8 cellular contexts compared by ENCODE assay signal in the genomic region with DNA sequence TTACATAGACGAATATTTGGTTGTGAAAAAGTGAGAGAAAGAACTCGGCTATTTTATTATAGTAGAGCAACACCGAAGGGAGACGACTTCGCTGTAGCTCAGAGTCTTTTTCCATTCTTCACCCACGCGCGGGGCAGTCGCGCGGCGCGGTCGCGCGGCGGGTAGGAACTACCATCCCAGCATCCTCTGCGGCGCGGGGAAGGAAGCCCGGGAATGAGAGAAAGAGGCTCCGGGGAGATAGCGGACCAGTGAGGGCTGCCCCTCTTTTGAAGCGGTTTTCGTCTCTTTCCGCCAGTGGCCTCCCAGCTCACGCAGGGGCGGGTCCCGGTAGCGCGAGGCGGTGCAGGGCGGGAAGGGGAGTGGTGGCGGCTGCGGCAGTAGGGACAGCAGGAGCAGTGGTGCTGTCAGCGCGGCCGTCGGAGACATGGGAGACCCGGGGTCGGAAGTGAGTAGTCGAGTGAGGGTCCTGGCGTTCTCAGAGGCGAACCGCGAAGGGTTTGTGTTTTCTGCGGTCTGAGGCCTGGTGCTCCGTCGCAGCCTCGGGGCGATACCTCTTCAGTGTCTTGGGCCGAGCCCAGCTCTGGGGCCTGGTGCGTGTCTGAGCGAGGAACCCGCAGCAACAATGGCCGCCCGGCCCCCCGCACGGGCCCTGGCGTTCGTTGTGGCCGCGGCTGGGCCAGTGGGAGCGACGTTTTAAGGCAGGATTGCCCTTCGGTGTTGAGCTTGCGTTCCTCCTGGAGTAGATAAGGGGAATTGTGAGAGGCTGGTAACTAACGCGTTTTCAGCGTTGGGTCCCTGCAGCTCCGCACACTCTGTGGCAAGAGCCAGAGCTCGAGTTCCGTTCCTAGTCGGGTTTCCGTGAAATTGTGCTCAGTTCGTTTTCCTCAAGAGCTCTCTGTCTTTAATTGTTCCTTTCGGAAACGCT. TPM values are rescaled to one million over a fixed set of nuclear protein-coding genes. Genes with fewer than 3 reads are reported as not detected.
A peak's percentile ranks its signal among the peaks of the same experiment; 100 is the strongest.
DNase-seq lines count a peak whose midpoint lies in the region; ATAC-seq, FAIRE-seq and TF ChIP-seq lines count a peak whose summit lies in the region.
"Not testable (repeated sequence)": the region's sequence is repeated elsewhere in the genome, so short reads cannot be mapped to it uniquely, and the experiment has no call there.

A gene with protein sequence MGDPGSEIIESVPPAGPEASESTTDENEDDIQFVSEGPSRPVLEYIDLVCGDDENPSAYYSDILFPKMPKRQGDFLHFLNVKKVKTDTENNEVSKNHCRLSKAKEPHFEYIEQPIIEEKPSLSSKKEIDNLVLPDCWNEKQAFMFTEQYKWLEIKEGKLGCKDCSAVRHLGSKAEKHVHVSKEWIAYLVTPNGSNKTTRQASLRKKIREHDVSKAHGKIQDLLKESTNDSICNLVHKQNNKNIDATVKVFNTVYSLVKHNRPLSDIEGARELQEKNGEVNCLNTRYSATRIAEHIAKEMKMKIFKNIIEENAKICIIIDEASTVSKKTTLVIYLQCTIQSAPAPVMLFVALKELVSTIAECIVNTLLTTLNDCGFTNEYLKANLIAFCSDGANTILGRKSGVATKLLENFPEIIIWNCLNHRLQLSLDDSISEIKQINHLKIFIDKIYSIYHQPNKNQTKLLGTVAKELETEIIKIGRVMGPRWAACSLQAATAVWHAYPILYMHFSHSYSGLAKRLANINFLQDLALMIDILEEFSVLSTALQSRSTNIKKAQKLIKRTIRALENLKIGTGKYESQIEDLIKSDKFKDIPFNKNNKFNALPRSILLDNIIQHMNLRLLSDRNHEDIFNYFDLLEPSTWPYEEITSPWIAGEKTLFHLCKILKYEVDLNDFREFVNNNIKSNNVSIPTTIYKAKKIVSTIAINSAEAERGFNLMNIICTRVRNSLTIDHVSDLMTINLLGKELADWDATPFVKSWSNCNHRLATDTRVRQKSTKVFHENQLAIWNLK (plus strand): TSS at position 362 of the 925 bp plus-strand sequence. CDS start 63 bp downstream, at position 425.

- FAIRE-seq in urothelium cell line (lab: Jason Lieb, UNC) = peak; percentile 90

- intact Hi-C loops in T-helper 1 cell treated with Interleukin-12 subunit alpha and Interleukin-12 subunit beta and Interleukin-4 antibody, amounts not matched to agents 30 ng/mL and 1 ng/mL, for 36 hours (cut with micrococcal nuclease) = loop anchor here (1.0 kb wide), 6 partner anchors 25 to 270 kb away; partner anchors contain the start of genes BEND6 and RAB23
- intact Hi-C loops in left ventricle myocardium superior (cut with micrococcal nuclease) = not testable (repeated sequence)

- DNase-seq in GM13976 (ENCODE audit: low spot score) = peak; percentile 90
- peak; percentile 95 for DNase-seq in NCI-H146 (lab: John Stamatoyannopoulos, UW)
- DNase-seq in amniotic stem cell (lab: John Stamatoyannopoulos, UW) = peak; percentile 62
- DNase-seq in left ventricle myocardium superior = peak; percentile 93
- DNase-seq in pulmonary artery endothelial cell (ENCODE audit: low read depth, low spot score) = peak; percentile 33
- peak; percentile 94 for DNase-seq in urothelium cell line (ENCODE audit: low spot score)

- ATAC-seq in HG02870 (IDR thresholded peaks at IDR 0.05; ENCODE audit: unreplicated experiment) (peak; percentile 98), left ventricle myocardium superior (peak; percentile 100)

- in situ Hi-C loops in GM13976 (cut with MboI; ENCODE audit: low sequenced_read_pairs, unreplicated experiment) = loop anchor here (25.0 kb wide), 1 partner anchor 266 kb away; the partner anchor contains the start of gene PRIM2

- not testable (repeated sequence) for TF ChIP-seq CTCF in GM13976 (IDR thresholded peaks at IDR 0.05; ENCODE audit: borderline replicate concordance, control extremely low read depth, extremely low read depth, insufficient read depth, missing control alignments)

RNA-seq across cellular contexts. Expression of the gene that starts here (rescaled TPM):
- 14.9 and 15.6 TPM in 2 replicates for total RNA-seq in T-helper 1 cell treated with Interleukin-12 subunit alpha and Interleukin-12 subunit beta and Interleukin-4 antibody, amounts not matched to agents 30 ng/mL and 1 ng/mL, for 36 hours
- total RNA-seq in left ventricle myocardium superior (7.7 TPM), pulmonary artery endothelial cell (13.1 and 18.5 TPM in 2 replicates)

Comparison
In these comparisons a context has a peak if more than half of its experiments do, and no peak if none do; other contexts are left out.
1. Peak in every context shown above with its lines: DNase-seq and ATAC-seq.
2. DNase-seq: peak in every context shown above with its lines; median percentile 95 in NCI-H146; 94 in urothelium cell line; 93 in left ventricle myocardium superior; 90 in GM13976; 62 in amniotic stem cell; 33 in pulmonary artery endothelial cell.